32 cellular contexts compared by ENCODE assay signal in genomic region chr17:12622726-12623125, GRCh38. TPM values are rescaled to one million over a fixed set of nuclear protein-coding genes. Genes with fewer than 3 reads are reported as not detected.
DNase-seq lines count a peak whose midpoint lies in the region; ATAC-seq and TF ChIP-seq lines count a peak whose summit lies in the region.
"Had no signal": no experiment of that assay in that cellular context is flagged by ENCODE, and none has a peak within 500 bp of the region (broad histone marks: within the 10 kb centered on the region; RNA-seq: fewer than 3 reads in every experiment).

No MANE protein-coding gene starts in this region.

- BruUV-seq in IMR-90 (replicated peaks; lab: Mats Ljungman, UMichigan): no TSS peak

- no peak for DNase-seq in AG04450 (ENCODE audit: low read depth, low spot score)
- peak; percentile 66 for DNase-seq in IMR-90
- peak; percentile 61 for DNase-seq in fibroblast of mammary gland (ENCODE audit: low read depth)
- DNase-seq in mesenchymal stem cell: peak; percentile 50
- no peak for DNase-seq in osteocyte (ENCODE audit: extremely low spot score, unreplicated experiment)
- no peak for DNase-seq in H9
- DNase-seq: ACHN; activated CD4-positive, alpha-beta T cell treated with anti-CD3 and anti-CD28 coated beads for 4 hours; activated CD8-positive, alpha-beta T cell treated with anti-CD3 and anti-CD28 coated beads, Interleukin-2, amount 10 ng/mL, durations not matched to agents 7 days and 5 days; activated naive CD4-positive, alpha-beta T cell treated with anti-CD3 and anti-CD28 coated beads, Interleukin-2, amount 50 U/mL, for 16 hours; amygdala; C1 segment of cervical spinal cord; colonic mucosa; effector memory CD8-positive, alpha-beta T cell; head of caudate nucleus; kidney glomerular epithelial cell; NCI-H1048; NCI-H1694; retina; stimulated activated CD8-positive, alpha-beta memory T cell treated with anti-CD3 and anti-CD28 coated beads, Interleukin-4, amount 100 ng/mL, for 48 hours; T1000; tibial artery; WERI-Rb-1 had no signal

- H3K4me1 ChIP-seq in IMR-90 (ENCODE audit: control insufficient read depth, insufficient read depth, low read length) (peaks cover 8% of the 10 kb centered on the region), mesenchymal stem cell (ENCODE audit: control insufficient read depth, insufficient read depth, low read depth, low read length) (peaks cover 6% of the 10 kb centered on the region), H9 (ENCODE audit: insufficient read depth, low read length) (peaks cover 16% of the 10 kb centered on the region; the same call in 1 of the 2 replicates)
- H3K4me1 ChIP-seq: colonic mucosa had no signal

- H3K79me2 ChIP-seq in H9 (ENCODE audit: insufficient read depth, low read length): no peaks in the 10 kb centered on the region

- H3K27me3 ChIP-seq in AG04450 (ENCODE audit: control insufficient read depth, insufficient read depth, low read length): no peaks in the 10 kb centered on the region
- H3K27me3 ChIP-seq in IMR-90 (ENCODE audit: control insufficient read depth, insufficient read depth, low read length): no peaks in the 10 kb centered on the region
- no peaks in the 10 kb centered on the region for H3K27me3 ChIP-seq in mesenchymal stem cell (ENCODE audit: control insufficient read depth in 1 of 2, insufficient read depth in 1 of 2, low read length in 2 of 2)
- H3K27me3 ChIP-seq in H9 (ENCODE audit: insufficient read depth, low read length): no peaks in the 10 kb centered on the region
- H3K27me3 ChIP-seq: colonic mucosa, SJSA1, tibial artery had no signal

- peak overlapping the region; percentile 63 for H2AK9ac ChIP-seq in IMR-90 (replicated peaks; ENCODE audit: low read depth, low read length, poor library complexity)

- H3K9me3 ChIP-seq in AG04450 (ENCODE audit: control insufficient read depth, insufficient read depth, low read length): no peaks in the 10 kb centered on the region; the same call in 1 of the 2 replicates
- no peaks in the 10 kb centered on the region for H3K9me3 ChIP-seq in IMR-90 (ENCODE audit: control insufficient read depth, insufficient read depth, low read length)
- H3K9me3 ChIP-seq in mesenchymal stem cell (ENCODE audit: control insufficient read depth, low read length): no peaks in the 10 kb centered on the region
- no peaks in the 10 kb centered on the region for H3K9me3 ChIP-seq in H9 (ENCODE audit: control insufficient read depth, low read depth, low read length)
- H3K9me3 ChIP-seq: colonic mucosa, HAP-1, SJSA1, tibial artery had no signal

- H3K9ac ChIP-seq in IMR-90 (ENCODE audit: low read depth, low read length) (peak overlapping the region; percentile 14; the same call in 1 of the 2 replicates), mesenchymal stem cell (ENCODE audit: low read length) (peak overlapping the region; percentile 3), H9 (ENCODE audit: extremely low read depth, insufficient read length, low read length) (no peak overlapping the region)

- H3K14ac ChIP-seq in IMR-90 (replicated peaks; ENCODE audit: low read depth, low read length) (peak overlapping the region; percentile 81), mesenchymal stem cell (ENCODE audit: low read length in 2 of 2) (no peak overlapping the region), H9 (ENCODE audit: insufficient read depth, low read length) (no peak overlapping the region)

- H3K23ac ChIP-seq in IMR-90 (ENCODE audit: low read depth, low read length) (peak overlapping the region; percentile 57), mesenchymal stem cell (ENCODE audit: low read length in 2 of 2) (no peak overlapping the region), H9 (ENCODE audit: insufficient read length, low read depth, low read length) (no peak overlapping the region)

- peak overlapping the region in 1 of 2 experiments; percentile 15 for H2BK12ac ChIP-seq in mesenchymal stem cell (ENCODE audit: low read length in 2 of 2)
- H2BK12ac ChIP-seq in H9 (ENCODE audit: insufficient read length, low read depth, low read length): no peak overlapping the region

- TF ChIP-seq CTCF in AG04450 (IDR thresholded peaks at IDR 0.05; ENCODE audit: low read depth, low read length) (no peak), IMR-90 (conservative IDR thresholded peaks at IDR 0.05; ENCODE audit: low read depth, low read length) (no peak), fibroblast of mammary gland (conservative IDR thresholded peaks at IDR 0.05; ENCODE audit: control insufficient read depth, insufficient read depth, low read depth, low read length) (no peak), osteocyte (IDR thresholded peaks at IDR 0.05) (no peak), H9 (conservative IDR thresholded peaks at IDR 0.05) (no peak)

- H3K4me3 ChIP-seq in AG04450 (ENCODE audit: low read depth, low read length) (no peak overlapping the region), IMR-90 (ENCODE audit: insufficient read depth, low read depth, low read length) (no peak overlapping the region), fibroblast of mammary gland (ENCODE audit: control insufficient read depth, low read depth, low read length) (no peak overlapping the region), mesenchymal stem cell (ENCODE audit: insufficient read depth in 1 of 2, low read depth in 1 of 2, low read length in 2 of 2) (peak overlapping the region in 1 of 2 experiments; percentile 6)
- H3K4me3 ChIP-seq: colonic mucosa, HAP-1, SJSA1, tibial artery had no signal

- H2BK15ac ChIP-seq in IMR-90 (ENCODE audit: low read depth, low read length) (peak overlapping the region; percentile 49; the same call in 2 of the 3 replicates), mesenchymal stem cell (ENCODE audit: low read depth, poor library complexity, severe bottlenecking) (no peak overlapping the region), H9 (ENCODE audit: low read depth, low read length) (no peak overlapping the region)

- H2BK120ac ChIP-seq in IMR-90 (ENCODE audit: low read depth, low read length): peak overlapping the region; percentile 95
- H2BK120ac ChIP-seq in mesenchymal stem cell (ENCODE audit: low read depth, low read length): peak overlapping the region; percentile 61
- no peak overlapping the region for H2BK120ac ChIP-seq in H9 (ENCODE audit: low read depth, low read length, poor library complexity, severe bottlenecking)

- H3K36me3 Mint-ChIP-seq in osteocyte (ENCODE audit: unreplicated experiment) (peaks cover 2% of the 10 kb centered on the region), H9 (ENCODE audit: insufficient read depth in 1 of 3, low read depth in 3 of 3) (no peaks in the 10 kb centered on the region)
- H3K36me3 Mint-ChIP-seq: natural killer cell treated with Interleukin-12 subunit alpha and Interleukin-12 subunit beta and Interleukin-15 and Interleukin-18, amount 100 ng/mL, for 72 hours had no signal

- no peak for TF ChIP-seq RAD21 in IMR-90 (IDR thresholded peaks at IDR 0.05; ENCODE audit: low read length)

- no peaks in the 10 kb centered on the region for H3K23me2 ChIP-seq in H9 (ENCODE audit: insufficient read length, low read depth, low read length, poor library complexity, severe bottlenecking)

- no peak for TF ChIP-seq POLR2A in IMR-90 (IDR thresholded peaks at IDR 0.05; ENCODE audit: low read depth, low read length)

- H3K4me2 ChIP-seq in IMR-90 (ENCODE audit: low read depth, low read length) (no peak overlapping the region), mesenchymal stem cell (ENCODE audit: low read length, poor library complexity, severe bottlenecking) (no peak overlapping the region), H9 (ENCODE audit: insufficient read depth, insufficient read length, low read length) (no peak overlapping the region)

- H2BK5ac ChIP-seq in IMR-90 (ENCODE audit: low read depth, low read length, poor library complexity, severe bottlenecking) (peak overlapping the region; percentile 83), mesenchymal stem cell (ENCODE audit: low read depth, low read length, poor library complexity, severe bottlenecking) (no peak overlapping the region), H9 (ENCODE audit: insufficient read length, low read length) (no peak overlapping the region)

- H3K27ac ChIP-seq in AG04450 (ENCODE audit: low read depth, low read length): peak overlapping the region; percentile 11
- peak overlapping the region; percentile 44 for H3K27ac ChIP-seq in IMR-90 (ENCODE audit: insufficient read depth, low read length)
- no peak overlapping the region for H3K27ac ChIP-seq in mesenchymal stem cell (ENCODE audit: low read length, poor library complexity, severe bottlenecking)
- H3K27ac ChIP-seq in H9 (ENCODE audit: insufficient read length, low read depth, low read length): no peak overlapping the region
- H3K27ac ChIP-seq: colonic mucosa, SJSA1, tibial artery, WERI-Rb-1 had no signal

- H4K91ac ChIP-seq in IMR-90 (ENCODE audit: insufficient read depth, low read depth, low read length): peak overlapping the region; percentile 82
- no peak overlapping the region for H4K91ac ChIP-seq in mesenchymal stem cell (ENCODE audit: low read length)
- H4K91ac ChIP-seq in H9 (ENCODE audit: insufficient read length, low read depth, low read length): no peak overlapping the region

- no peak overlapping the region for H3K27ac Mint-ChIP-seq in osteocyte (ENCODE audit: unreplicated experiment)
- H3K27ac Mint-ChIP-seq in H9: peak overlapping the region in 1 of 3 experiments; percentile 1; a peak in 1 of 7 replicates
- H3K27ac Mint-ChIP-seq: activated CD8-positive, alpha-beta T cell treated with anti-CD3 and anti-CD28 coated beads, Interleukin-2, amount 10 ng/mL, durations not matched to agents 7 days and 5 days; activated T-helper 17 cell treated with anti-CD3 and anti-CD28 coated beads, Interleukin-2, amount 50 U/mL, for 72 hours; effector memory CD8-positive, alpha-beta T cell; natural killer cell treated with Interleukin-12 subunit alpha and Interleukin-12 subunit beta and Interleukin-15 and Interleukin-18, amount 100 ng/mL, for 72 hours; stimulated activated naive CD8-positive, alpha-beta T cell treated with anti-CD3 and anti-CD28 coated beads, Interleukin-15, Interleukin-2, amounts not matched to agents 100 ng/mL and 50 ng/mL, for 24 hours had no signal

- H3K27me3 Mint-ChIP-seq in osteocyte (ENCODE audit: unreplicated experiment): no peaks in the 10 kb centered on the region
- no peaks in the 10 kb centered on the region for H3K27me3 Mint-ChIP-seq in H9 (ENCODE audit: low read depth)
- H3K27me3 Mint-ChIP-seq: effector memory CD8-positive, alpha-beta T cell; natural killer cell treated with Interleukin-12 subunit alpha and Interleukin-12 subunit beta and Interleukin-15 and Interleukin-18, amount 100 ng/mL, for 72 hours had no signal

- no peaks in the 10 kb centered on the region for H3K36me3 ChIP-seq in IMR-90 (ENCODE audit: control insufficient read depth, insufficient read depth, low read length)
- H3K36me3 ChIP-seq in mesenchymal stem cell (ENCODE audit: control insufficient read depth in 1 of 2, insufficient read depth in 2 of 2, low read depth in 1 of 2, low read length in 2 of 2): no peaks in the 10 kb centered on the region
- H3K36me3 ChIP-seq: colonic mucosa, HAP-1, SJSA1, tibial artery, WERI-Rb-1 had no signal

- H3K4me3 Mint-ChIP-seq in osteocyte (ENCODE audit: unreplicated experiment) (no peak overlapping the region), H9 (no peak overlapping the region)
- H3K4me3 Mint-ChIP-seq: activated CD8-positive, alpha-beta T cell treated with anti-CD3 and anti-CD28 coated beads, Interleukin-2, amount 10 ng/mL, durations not matched to agents 7 days and 5 days; activated T-helper 17 cell treated with anti-CD3 and anti-CD28 coated beads, Interleukin-2, amount 50 U/mL, for 72 hours; effector memory CD8-positive, alpha-beta T cell; natural killer cell treated with Interleukin-12 subunit alpha and Interleukin-12 subunit beta and Interleukin-15 and Interleukin-18, amount 100 ng/mL, for 72 hours; stimulated activated naive CD8-positive, alpha-beta T cell treated with anti-CD3 and anti-CD28 coated beads, Interleukin-15, Interleukin-2, amounts not matched to agents 100 ng/mL and 50 ng/mL, for 24 hours had no signal

- H3K79me1 ChIP-seq in IMR-90 (ENCODE audit: low read depth in 1 of 2, low read length in 2 of 2) (peaks cover 0 to 6% of the 10 kb centered on the region in 2 experiments; a peak in 1 of 4 replicates), mesenchymal stem cell (replicated peaks; ENCODE audit: low read length, poor library complexity, severe bottlenecking) (no peaks in the 10 kb centered on the region), H9 (ENCODE audit: insufficient read depth, low read depth, low read length, poor library complexity, severe bottlenecking) (no peaks in the 10 kb centered on the region)

- H2AK5ac ChIP-seq in IMR-90 (ENCODE audit: low read depth, low read length) (peak overlapping the region; percentile 81), mesenchymal stem cell (ENCODE audit: low read length, severe bottlenecking) (peak overlapping the region; percentile 42), H9 (ENCODE audit: insufficient read length, low read length) (no peak overlapping the region)

- H3K4ac ChIP-seq in IMR-90 (ENCODE audit: low read depth, low read length) (peak overlapping the region; percentile 94), mesenchymal stem cell (ENCODE audit: low read depth in 1 of 2, low read length in 2 of 2) (no peak overlapping the region), H9 (ENCODE audit: low read depth, low read length) (no peak overlapping the region)

- in situ Hi-C loops in IMR-90 (cut with MboI; ENCODE audit: low sequenced_read_pairs): no loop called here

- peak overlapping the region; percentile 91 for H2BK20ac ChIP-seq in IMR-90 (ENCODE audit: low read depth, low read length)
- no peak overlapping the region for H2BK20ac ChIP-seq in H9 (ENCODE audit: low read depth, low read length, poor library complexity, severe bottlenecking)

- no peak overlapping the region for H3T11ph ChIP-seq in H9 (ENCODE audit: low read length)

- H4K20me1 ChIP-seq in IMR-90 (ENCODE audit: insufficient read depth, low read length) (no peaks in the 10 kb centered on the region), H9 (ENCODE audit: control insufficient read depth, insufficient read depth, insufficient read length) (no peaks in the 10 kb centered on the region)

- POLR2A ChIA-PET in AG04450 (lab: Yijun Ruan, JAX): no interaction called here
- POLR2A ChIA-PET in IMR-90 (lab: Charles Lee; ENCODE audit: unreplicated experiment): no interaction called here

- H3K9me3 Mint-ChIP-seq in osteocyte (ENCODE audit: unreplicated experiment) (no peaks in the 10 kb centered on the region), H9 (no peaks in the 10 kb centered on the region)

- H4K5ac ChIP-seq in IMR-90 (ENCODE audit: low read depth, low read length) (peak overlapping the region; percentile 65), H9 (ENCODE audit: insufficient read length, low read depth, low read length) (no peak overlapping the region)

- intact Hi-C loops in IMR-90 (cut with micrococcal nuclease): no loop called here

- H3K56ac ChIP-seq in IMR-90 (ENCODE audit: extremely low read depth, insufficient read depth, low read length): peak overlapping the region; percentile 48
- H3K56ac ChIP-seq in H9 (ENCODE audit: insufficient read length, low read depth, low read length): no peak overlapping the region

- ATAC-seq in IMR-90 (ENCODE audit: low read depth) (peak; percentile 12; the same call in 1 of the 2 replicates), HG03469 (IDR thresholded peaks at IDR 0.05; ENCODE audit: unreplicated experiment) (no peak), HG02623 (IDR thresholded peaks at IDR 0.05; ENCODE audit: unreplicated experiment) (no peak)
- ATAC-seq: activated CD8-positive, alpha-beta T cell treated with anti-CD3 and anti-CD28 coated beads, Interleukin-2, amount 10 ng/mL, durations not matched to agents 7 days and 5 days; activated T-helper 17 cell treated with anti-CD3 and anti-CD28 coated beads, Interleukin-2, amount 50 U/mL, for 72 hours; effector memory CD8-positive, alpha-beta T cell; natural killer cell treated with Interleukin-12 subunit alpha and Interleukin-12 subunit beta and Interleukin-15 and Interleukin-18, amount 100 ng/mL, for 72 hours had no signal

- CTCF ChIA-PET in AG04450 (lab: Charles Lee): interaction anchor here (0.6 to 3.4 kb wide), 2 partner anchors 77 to 1651 kb away, joined by 3 to 11 read pairs; no protein-coding TSS in a partner anchor
- CTCF ChIA-PET in IMR-90 (lab: Yijun Ruan, JAX): interaction anchor here (0.6 to 1.5 kb wide), 2 partner anchors 12 to 119 kb away, joined by 3 to 5 read pairs; no protein-coding TSS in a partner anchor

- H3K18ac ChIP-seq in IMR-90 (ENCODE audit: low read depth, low read length) (peak overlapping the region; percentile 62), mesenchymal stem cell (ENCODE audit: low read depth in 1 of 2, low read length in 2 of 2) (no peak overlapping the region), H9 (ENCODE audit: insufficient read length, low read depth, low read length) (no peak overlapping the region)

- H2AFZ ChIP-seq in IMR-90 (replicated peaks; ENCODE audit: low read length, poor library complexity) (peak overlapping the region; percentile 45), mesenchymal stem cell (ENCODE audit: low read depth, low read length) (no peak overlapping the region), H9 (ENCODE audit: low read length) (no peak overlapping the region)

- H4K8ac ChIP-seq in IMR-90 (ENCODE audit: low read depth in 2 of 2, low read length in 2 of 2) (peak overlapping the region; percentile 5 to 81), mesenchymal stem cell (ENCODE audit: low read length) (peak overlapping the region; percentile 23), H9 (replicated peaks; ENCODE audit: insufficient read length, low read depth, low read length) (no peak overlapping the region)

- 90% methylated on average over 2 of the region's 11 CpGs; no CpG with 5 or more reads in 1 of the 2 experiments for WGBS in IMR-90 (ENCODE audit: extremely low coverage in 2 of 2, insufficient read length in 1 of 2), 2 experiments
- WGBS in mesenchymal stem cell: 63% methylated on average over 8 of the region's 11 CpGs
- no CpG with 5 or more reads among the region's 11 CpGs for WGBS in H9 (ENCODE audit: extremely low coverage, insufficient read length, low lambda C conversion rate)

- peaks cover 11% of the 10 kb centered on the region for H3K9me1 ChIP-seq in IMR-90 (ENCODE audit: insufficient read depth, low read length)

- dilution Hi-C loops in IMR-90 (cut with HindIII; ENCODE audit: low sequenced_read_pairs, unreplicated experiment): no loop called here

- H3K4me1 Mint-ChIP-seq in osteocyte (ENCODE audit: unreplicated experiment) (peaks cover 71% of the 10 kb centered on the region), H9 (peaks cover 43% of the 10 kb centered on the region in 2 experiments)
- H3K4me1 Mint-ChIP-seq: activated T-helper 17 cell treated with anti-CD3 and anti-CD28 coated beads, Interleukin-2, amount 50 U/mL, for 72 hours had no signal

RNA-seq across cellular contexts. Expression of gene MYOCD, which starts 43.0 kb away (rescaled TPM):
- 17.5 and 19.0 TPM in 2 replicates for polyA plus RNA-seq in AG04450 (2011; rRNA removed)
- polyA minus RNA-seq in AG04450 (2011; rRNA and poly(A)+ RNA removed): 38.7 and 45.3 TPM in 2 replicates
- 19.7 and 20.1 TPM in 2 replicates for total RNA-seq in IMR-90 (2012; rRNA removed)
- 10.6 and 12.4 TPM in 2 replicates for polyA plus RNA-seq in IMR-90 (2012; rRNA removed)
- 5.4 TPM in 2 replicates for polyA plus RNA-seq in IMR-90 (2012; cell fraction: cytosol; rRNA removed)
- polyA plus RNA-seq in IMR-90 (2012; cell fraction: nucleus; rRNA removed; ENCODE audit: low replicate concordance): 8.7 and 10.9 TPM in 2 replicates
- 0.30 TPM for polyA plus RNA-seq in mesenchymal stem cell (2013, experiment 1 of 2)
- 0.26 TPM for polyA plus RNA-seq in mesenchymal stem cell (2013, experiment 2 of 2)
- total RNA-seq in osteocyte: 13.7 and 17.0 TPM in 2 replicates
- 0.17 and 0.39 TPM in 2 replicates for total RNA-seq in H9 (2021)
- total RNA-seq: activated CD8-positive, alpha-beta T cell treated with anti-CD3 and anti-CD28 coated beads, Interleukin-2, amount 10 ng/mL, durations not matched to agents 7 days and 5 days; activated T-helper 17 cell treated with anti-CD3 and anti-CD28 coated beads, Interleukin-2, amount 50 U/mL, for 72 hours; G401; HT-29; natural killer cell treated with Interleukin-12 subunit alpha and Interleukin-12 subunit beta and Interleukin-15 and Interleukin-18, amount 100 ng/mL, for 72 hours had no signal

Comparison
In these comparisons a context has a peak if more than half of its experiments do, and no peak if none do; other contexts are left out.
1. DNase-seq: peak in IMR-90 (single experiment), fibroblast of mammary gland (single experiment) and mesenchymal stem cell (single experiment); none in AG04450 (single experiment), osteocyte (single experiment) and H9 (single experiment).
2. H3K27ac ChIP-seq: peak in AG04450 (single experiment) and IMR-90 (single experiment); none in mesenchymal stem cell (single experiment) and H9 (single experiment).
3. RNA of gene MYOCD, which starts 43.0 kb away (total RNA-seq): 19.7 to 20.1 TPM in IMR-90 and 13.7 to 17.0 TPM in osteocyte; 0.17 to 0.39 TPM in H9; every median in the first group is over 10 times any median in the second.